17 cellular contexts compared by ENCODE assay signal in the genomic region with DNA sequence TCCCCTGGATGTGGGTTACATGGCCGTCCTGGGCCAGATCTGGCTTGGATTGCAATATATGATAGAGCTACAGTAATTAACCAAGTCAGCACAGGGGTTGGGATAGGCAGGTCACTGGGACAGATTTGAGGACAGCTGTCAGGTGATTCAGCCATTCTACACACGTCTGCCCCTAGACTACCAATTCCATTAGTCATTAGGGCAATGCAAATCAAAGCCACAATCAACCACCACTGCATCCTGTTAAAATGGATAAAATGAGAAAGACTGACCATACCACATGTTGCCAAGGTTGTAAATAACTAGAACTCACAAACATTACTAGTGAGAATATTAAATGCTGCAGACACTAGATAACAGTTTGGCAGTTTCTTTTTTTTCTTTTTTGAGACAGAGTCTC. TPM values are rescaled to one million over a fixed set of nuclear protein-coding genes. Genes with fewer than 3 reads are reported as not detected.
A peak's percentile ranks its signal among the peaks of the same experiment; 100 is the strongest.
DNase-seq lines count a peak whose midpoint lies in the region; ATAC-seq, FAIRE-seq and TF ChIP-seq lines count a peak whose summit lies in the region.
"Had no signal": no experiment of that assay in that cellular context is flagged by ENCODE, and none has a peak within 500 bp of the region (broad histone marks: within the 10 kb centered on the region; RNA-seq: fewer than 3 reads in every experiment).

No MANE protein-coding gene starts in this region.

- H3K4me3 Mint-ChIP-seq in activated T-helper 1 cell treated with anti-CD3 and anti-CD28 coated beads, Interleukin-12 subunit alpha, Interleukin-12 subunit beta, Interleukin-2, Interleukin-4 antibody, amounts not matched to agents 30 ng/mL and 10 ng/mL and 1 ng/mL, durations not matched to agents 14 hours and 24 hours and 36 hours, result no peak overlapping the region
- H3K4me3 Mint-ChIP-seq: immature natural killer cell, type B pancreatic cell had no signal

- H3K4me1 Mint-ChIP-seq in activated T-helper 1 cell treated with anti-CD3 and anti-CD28 coated beads, Interleukin-12 subunit alpha, Interleukin-12 subunit beta, Interleukin-2, Interleukin-4 antibody, amounts not matched to agents 30 ng/mL and 10 ng/mL and 1 ng/mL, durations not matched to agents 14 hours and 24 hours and 36 hours (ENCODE audit: low read depth), result peaks cover 5% of the 10 kb centered on the region

- DNase-seq in AG08395 (ENCODE audit: low spot score) (peak; percentile 62), H54 (ENCODE audit: insufficient read length, low spot score) (peak; percentile 63), iris pigment epithelial cell (ENCODE audit: low read depth) (peak; percentile 67), NCI-H446 treated with DMSO at 0.1 percent for 48 hours (lab: John Stamatoyannopoulos, UW) (no peak), sciatic nerve (ENCODE audit: low spot score) (no peak)
- no peak for DNase-seq in activated T-helper 1 cell treated with anti-CD3 and anti-CD28 coated beads, Interleukin-12 subunit alpha, Interleukin-12 subunit beta, Interleukin-2, Interleukin-4 antibody, amounts not matched to agents 30 ng/mL and 10 ng/mL and 1 ng/mL, durations not matched to agents 14 hours and 24 hours and 36 hours (ENCODE audit: low spot score)
- DNase-seq: anterior cingulate cortex, DMS53, dorsolateral prefrontal cortex, foreskin melanocyte, H7, immature natural killer cell, MG63, NCI-H2171 had no signal

- H3K27ac Mint-ChIP-seq in activated T-helper 1 cell treated with anti-CD3 and anti-CD28 coated beads, Interleukin-12 subunit alpha, Interleukin-12 subunit beta, Interleukin-2, Interleukin-4 antibody, amounts not matched to agents 30 ng/mL and 10 ng/mL and 1 ng/mL, durations not matched to agents 14 hours and 24 hours and 36 hours, result peak overlapping the region; percentile 15
- H3K27ac Mint-ChIP-seq: type B pancreatic cell had no signal

- no peaks in the 10 kb centered on the region for H3K27me3 Mint-ChIP-seq in activated T-helper 1 cell treated with anti-CD3 and anti-CD28 coated beads, Interleukin-12 subunit alpha, Interleukin-12 subunit beta, Interleukin-2, Interleukin-4 antibody, amounts not matched to agents 30 ng/mL and 10 ng/mL and 1 ng/mL, durations not matched to agents 14 hours and 24 hours and 36 hours (ENCODE audit: insufficient read depth)
- H3K27me3 Mint-ChIP-seq: type B pancreatic cell had no signal

- FAIRE-seq in H54 (lab: Jason Lieb, UNC), result no peak

- intact Hi-C loops in activated T-helper 1 cell treated with anti-CD3 and anti-CD28 coated beads, Interleukin-12 subunit alpha, Interleukin-12 subunit beta, Interleukin-2, Interleukin-4 antibody, amounts not matched to agents 30 ng/mL and 10 ng/mL and 1 ng/mL, durations not matched to agents 14 hours and 24 hours and 36 hours (cut with micrococcal nuclease), result no loop called here
- intact Hi-C loops in sciatic nerve (cut with DNase I), result no loop called here

- ATAC-seq in sciatic nerve, result no peak
- ATAC-seq in HG03095 (IDR thresholded peaks at IDR 0.05; ENCODE audit: unreplicated experiment), result no peak
- ATAC-seq in HG03108 (IDR thresholded peaks at IDR 0.05; ENCODE audit: unreplicated experiment), result no peak

- H3K9me3 Mint-ChIP-seq in activated T-helper 1 cell treated with anti-CD3 and anti-CD28 coated beads, Interleukin-12 subunit alpha, Interleukin-12 subunit beta, Interleukin-2, Interleukin-4 antibody, amounts not matched to agents 30 ng/mL and 10 ng/mL and 1 ng/mL, durations not matched to agents 14 hours and 24 hours and 36 hours, result no peaks in the 10 kb centered on the region
- H3K9me3 Mint-ChIP-seq: immature natural killer cell, type B pancreatic cell had no signal

- TF ChIP-seq POLR2A in H54 (IDR thresholded peaks at IDR 0.05; ENCODE audit: low read depth, low read length), result no peak

- H3K36me3 Mint-ChIP-seq in activated T-helper 1 cell treated with anti-CD3 and anti-CD28 coated beads, Interleukin-12 subunit alpha, Interleukin-12 subunit beta, Interleukin-2, Interleukin-4 antibody, amounts not matched to agents 30 ng/mL and 10 ng/mL and 1 ng/mL, durations not matched to agents 14 hours and 24 hours and 36 hours (ENCODE audit: low read depth), result peaks cover 33% of the 10 kb centered on the region

RNA-seq across cellular contexts. Expression of a gene that starts 16.0 kb away (rescaled TPM):
- total RNA-seq in activated T-helper 1 cell treated with anti-CD3 and anti-CD28 coated beads, Interleukin-12 subunit alpha, Interleukin-12 subunit beta, Interleukin-2, Interleukin-4 antibody, amounts not matched to agents 30 ng/mL and 10 ng/mL and 1 ng/mL, durations not matched to agents 14 hours and 24 hours and 36 hours, result 26.7 and 26.9 TPM in 2 replicates
- total RNA-seq in sciatic nerve, result 4.4 TPM

RNA-seq across cellular contexts. Expression of a gene that starts 16.3 kb away (rescaled TPM):
- total RNA-seq in activated T-helper 1 cell treated with anti-CD3 and anti-CD28 coated beads, Interleukin-12 subunit alpha, Interleukin-12 subunit beta, Interleukin-2, Interleukin-4 antibody, amounts not matched to agents 30 ng/mL and 10 ng/mL and 1 ng/mL, durations not matched to agents 14 hours and 24 hours and 36 hours, result 58.4 and 59.7 TPM in 2 replicates
- total RNA-seq in sciatic nerve, result 41.9 TPM

RNA-seq across cellular contexts. Expression of a gene that starts 21.5 kb away (rescaled TPM):
- total RNA-seq in activated T-helper 1 cell treated with anti-CD3 and anti-CD28 coated beads, Interleukin-12 subunit alpha, Interleukin-12 subunit beta, Interleukin-2, Interleukin-4 antibody, amounts not matched to agents 30 ng/mL and 10 ng/mL and 1 ng/mL, durations not matched to agents 14 hours and 24 hours and 36 hours, result 16.7 and 17.6 TPM in 2 replicates
- total RNA-seq in sciatic nerve, result 12.7 TPM

RNA-seq across cellular contexts. Expression of a gene that starts 22.2 kb away (rescaled TPM):
- 131 and 137 TPM in 2 replicates for total RNA-seq in activated T-helper 1 cell treated with anti-CD3 and anti-CD28 coated beads, Interleukin-12 subunit alpha, Interleukin-12 subunit beta, Interleukin-2, Interleukin-4 antibody, amounts not matched to agents 30 ng/mL and 10 ng/mL and 1 ng/mL, durations not matched to agents 14 hours and 24 hours and 36 hours
- 103 TPM for total RNA-seq in sciatic nerve

Comparison
In these comparisons a context has a peak if more than half of its experiments do, and no peak if none do; other contexts are left out.
1. DNase-seq: peak in AG08395 (single experiment), H54 (single experiment) and iris pigment epithelial cell (single experiment); none in activated T-helper 1 cell treated with anti-CD3 and anti-CD28 coated beads, Interleukin-12 subunit alpha, Interleukin-12 subunit beta, Interleukin-2, Interleukin-4 antibody, amounts not matched to agents 30 ng/mL and 10 ng/mL and 1 ng/mL, durations not matched to agents 14 hours and 24 hours and 36 hours (single experiment), NCI-H446 treated with DMSO at 0.1 percent for 48 hours (single experiment) and sciatic nerve (single experiment).